8 cellular contexts compared by ENCODE assay signal in the genomic region with DNA sequence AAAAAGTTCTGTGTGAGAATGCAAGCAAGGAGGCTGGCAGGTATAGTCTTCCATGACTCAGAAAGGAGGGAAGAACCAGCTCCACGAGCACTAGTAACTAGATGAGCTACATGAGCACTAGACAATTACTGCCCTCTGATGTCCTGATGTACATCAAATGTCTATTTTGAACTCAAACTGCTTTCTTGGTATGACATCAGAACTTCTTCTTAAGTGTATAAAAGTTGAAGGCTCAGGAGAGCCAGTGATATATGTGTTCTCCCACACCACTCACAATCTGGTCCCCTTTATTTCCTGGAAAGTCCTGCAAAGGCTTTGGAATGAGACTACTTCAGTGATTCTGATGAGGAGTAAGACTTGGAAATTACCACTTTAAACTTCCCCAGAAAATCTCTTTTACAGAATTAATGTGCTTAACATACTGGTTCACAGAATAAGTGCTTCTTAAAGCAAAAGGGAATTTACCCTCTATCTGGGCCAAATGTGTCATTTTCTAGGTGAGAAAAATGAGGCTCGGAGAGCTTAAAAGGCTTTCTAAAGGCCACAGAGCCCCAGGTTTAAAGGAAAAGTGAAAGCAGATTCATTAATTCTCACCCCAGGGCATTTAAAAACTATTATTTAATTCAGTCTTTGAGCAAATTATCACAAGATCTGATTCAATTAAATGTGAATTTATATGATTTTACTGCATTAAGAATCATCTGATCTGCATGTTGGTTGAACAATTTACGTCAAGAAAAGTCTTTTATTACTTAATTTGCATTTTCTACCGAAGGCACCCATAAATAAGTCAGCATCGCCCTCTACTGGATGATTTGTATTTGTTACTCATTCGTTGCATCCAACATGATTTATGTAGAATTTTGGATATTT. TPM values are rescaled to one million over a fixed set of nuclear protein-coding genes. Genes with fewer than 3 reads are reported as not detected.
A peak's percentile ranks its signal among the peaks of the same experiment; 100 is the strongest.
DNase-seq lines count a peak whose midpoint lies in the region; ATAC-seq lines count a peak whose summit lies in the region.

No MANE protein-coding gene starts in this region.

- DNase-seq in stimulated activated naive CD4-positive, alpha-beta T cell (lab: John Stamatoyannopoulos, UW) = peak in 4 of 6 experiments; percentile 2 to 84 (median 70)
- DNase-seq in stimulated activated naive CD4-positive, alpha-beta T cell treated with Interleukin-2 at 50 U/mL for 16 hours (lab: John Stamatoyannopoulos, UW) = no peak
- DNase-seq in NCI-H1694 (lab: John Stamatoyannopoulos, UW) = peak; percentile 93
- peak in 3 of 5 donors; percentile 3 to 70 (median 41) for DNase-seq in T-helper 1 cell
- DNase-seq in epithelial cell of prostate (ENCODE audit: low read depth, low spot score) = no peak
- peak; percentile 68 for DNase-seq in naive B cell

- H3K27ac Mint-ChIP-seq in naive B cell = peak overlapping the region; percentile 77 to 93 (median 84)

- peaks cover 8 to 17% (median 14%) of the 10 kb centered on the region in 3 donors for H3K4me1 Mint-ChIP-seq in naive B cell

- peak overlapping the region; percentile 74 to 91 (median 84) for H3K4me3 Mint-ChIP-seq in naive B cell

- peaks cover 0 to 8% of the 10 kb centered on the region in 2 donors for H3K36me3 Mint-ChIP-seq in naive B cell

- ATAC-seq in HG02623 (IDR thresholded peaks at IDR 0.05; ENCODE audit: unreplicated experiment) (peak; percentile 56), naive B cell (ENCODE audit: low read depth in 2 of 2) (peak; percentile 68 to 77), HG03521 (IDR thresholded peaks at IDR 0.05; ENCODE audit: unreplicated experiment) (no peak)

- peaks cover 0 to 19% (median 5%) of the 10 kb centered on the region in 7 donors for H3K9me3 Mint-ChIP-seq in naive B cell

- H3K27me3 Mint-ChIP-seq in naive B cell = no peaks in the 10 kb centered on the region

- H3K27ac ChIP-seq in epithelial cell of prostate = peak overlapping the region; percentile 37

RNA-seq across cellular contexts. Expression of a gene that starts 18.8 kb away (rescaled TPM):
- 100 to 1,000 TPM; 111 to 186 (median 139) TPM for polyA plus RNA-seq in naive B cell (ENCODE audit: low read depth in 6 of 6)

Comparison
In these comparisons a context has a peak if more than half of its experiments do, and no peak if none do; other contexts are left out.
1. DNase-seq: peak in stimulated activated naive CD4-positive, alpha-beta T cell (4 of 6), NCI-H1694 (single experiment), T-helper 1 cell (3 of 5) and naive B cell (single experiment); none in stimulated activated naive CD4-positive, alpha-beta T cell treated with Interleukin-2 at 50 U/mL for 16 hours (single experiment) and epithelial cell of prostate (single experiment).